1 cellular context compared by ENCODE assay signal in the genomic region with DNA sequence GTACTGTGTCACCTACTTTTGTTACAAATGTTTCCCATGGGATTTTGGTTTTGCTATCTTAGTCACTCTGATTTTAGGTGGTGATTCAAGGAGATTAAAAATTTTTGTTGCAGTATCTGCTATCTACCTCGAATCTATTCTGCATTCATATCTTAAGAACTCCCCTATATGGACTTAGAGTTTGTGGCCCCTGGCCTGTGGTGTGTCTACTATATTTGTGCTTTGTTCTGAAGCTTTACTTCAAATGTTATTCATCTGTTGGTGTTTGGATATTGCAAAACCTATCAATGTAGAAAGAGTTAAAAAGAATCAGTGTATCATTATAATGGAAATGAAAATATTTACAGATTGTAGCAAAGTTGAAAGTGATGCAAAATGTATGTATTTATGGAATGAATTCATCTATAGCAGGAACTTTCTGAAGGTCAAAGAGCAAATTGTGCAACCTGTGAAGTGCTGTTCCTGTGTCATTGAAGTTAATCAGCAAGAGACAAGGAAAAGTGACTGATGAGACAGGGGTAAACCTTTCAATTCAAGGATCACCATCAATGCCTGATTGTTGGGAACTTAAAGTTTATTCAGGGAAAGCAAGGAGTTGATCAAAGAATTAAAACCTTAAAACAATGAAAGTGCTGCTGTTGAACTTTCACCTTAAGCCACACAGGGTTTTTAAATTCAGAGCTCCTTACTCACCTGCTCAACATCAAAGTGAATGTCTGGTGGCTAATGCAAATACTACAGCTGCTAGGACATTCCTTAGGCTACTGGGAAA.
TF ChIP-seq lines count a peak whose summit lies in the region.

No MANE protein-coding gene starts in this region.

TF ChIP-seq in HepG2, 621 proteins besides CTCF, POLR2A, EP300 and RAD21 (continued from another document):
- TF ChIP-seq, protein P1, sequence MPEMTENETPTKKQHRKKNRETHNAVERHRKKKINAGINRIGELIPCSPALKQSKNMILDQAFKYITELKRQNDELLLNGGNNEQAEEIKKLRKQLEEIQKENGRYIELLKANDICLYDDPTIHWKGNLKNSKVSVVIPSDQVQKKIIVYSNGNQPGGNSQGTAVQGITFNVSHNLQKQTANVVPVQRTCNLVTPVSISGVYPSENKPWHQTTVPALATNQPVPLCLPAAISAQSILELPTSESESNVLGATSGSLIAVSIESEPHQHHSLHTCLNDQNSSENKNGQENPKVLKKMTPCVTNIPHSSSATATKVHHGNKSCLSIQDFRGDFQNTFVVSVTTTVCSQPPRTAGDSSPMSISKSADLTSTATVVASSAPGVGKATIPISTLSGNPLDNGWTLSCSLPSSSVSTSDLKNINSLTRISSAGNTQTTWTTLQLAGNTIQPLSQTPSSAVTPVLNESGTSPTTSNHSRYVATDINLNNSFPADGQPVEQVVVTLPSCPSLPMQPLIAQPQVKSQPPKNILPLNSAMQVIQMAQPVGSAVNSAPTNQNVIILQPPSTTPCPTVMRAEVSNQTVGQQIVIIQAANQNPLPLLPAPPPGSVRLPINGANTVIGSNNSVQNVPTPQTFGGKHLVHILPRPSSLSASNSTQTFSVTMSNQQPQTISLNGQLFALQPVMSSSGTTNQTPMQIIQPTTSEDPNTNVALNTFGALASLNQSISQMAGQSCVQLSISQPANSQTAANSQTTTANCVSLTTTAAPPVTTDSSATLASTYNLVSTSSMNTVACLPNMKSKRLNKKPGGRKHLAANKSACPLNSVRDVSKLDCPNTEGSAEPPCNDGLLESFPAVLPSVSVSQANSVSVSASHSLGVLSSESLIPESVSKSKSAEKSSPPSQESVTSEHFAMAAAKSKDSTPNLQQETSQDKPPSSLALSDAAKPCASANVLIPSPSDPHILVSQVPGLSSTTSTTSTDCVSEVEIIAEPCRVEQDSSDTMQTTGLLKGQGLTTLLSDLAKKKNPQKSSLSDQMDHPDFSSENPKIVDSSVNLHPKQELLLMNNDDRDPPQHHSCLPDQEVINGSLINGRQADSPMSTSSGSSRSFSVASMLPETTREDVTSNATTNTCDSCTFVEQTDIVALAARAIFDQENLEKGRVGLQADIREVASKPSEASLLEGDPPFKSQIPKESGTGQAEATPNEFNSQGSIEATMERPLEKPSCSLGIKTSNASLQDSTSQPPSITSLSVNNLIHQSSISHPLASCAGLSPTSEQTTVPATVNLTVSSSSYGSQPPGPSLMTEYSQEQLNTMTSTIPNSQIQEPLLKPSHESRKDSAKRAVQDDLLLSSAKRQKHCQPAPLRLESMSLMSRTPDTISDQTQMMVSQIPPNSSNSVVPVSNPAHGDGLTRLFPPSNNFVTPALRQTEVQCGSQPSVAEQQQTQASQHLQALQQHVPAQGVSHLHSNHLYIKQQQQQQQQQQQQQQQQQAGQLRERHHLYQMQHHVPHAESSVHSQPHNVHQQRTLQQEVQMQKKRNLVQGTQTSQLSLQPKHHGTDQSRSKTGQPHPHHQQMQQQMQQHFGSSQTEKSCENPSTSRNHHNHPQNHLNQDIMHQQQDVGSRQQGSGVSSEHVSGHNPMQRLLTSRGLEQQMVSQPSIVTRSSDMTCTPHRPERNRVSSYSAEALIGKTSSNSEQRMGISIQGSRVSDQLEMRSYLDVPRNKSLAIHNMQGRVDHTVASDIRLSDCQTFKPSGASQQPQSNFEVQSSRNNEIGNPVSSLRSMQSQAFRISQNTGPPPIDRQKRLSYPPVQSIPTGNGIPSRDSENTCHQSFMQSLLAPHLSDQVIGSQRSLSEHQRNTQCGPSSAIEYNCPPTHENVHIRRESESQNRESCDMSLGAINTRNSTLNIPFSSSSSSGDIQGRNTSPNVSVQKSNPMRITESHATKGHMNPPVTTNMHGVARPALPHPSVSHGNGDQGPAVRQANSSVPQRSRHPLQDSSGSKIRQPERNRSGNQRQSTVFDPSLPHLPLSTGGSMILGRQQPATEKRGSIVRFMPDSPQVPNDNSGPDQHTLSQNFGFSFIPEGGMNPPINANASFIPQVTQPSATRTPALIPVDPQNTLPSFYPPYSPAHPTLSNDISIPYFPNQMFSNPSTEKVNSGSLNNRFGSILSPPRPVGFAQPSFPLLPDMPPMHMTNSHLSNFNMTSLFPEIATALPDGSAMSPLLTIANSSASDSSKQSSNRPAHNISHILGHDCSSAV (CRISPR knock-in tag; IDR thresholded peaks at IDR 0.05; ENCODE audit: borderline replicate concordance): no peak
- TF ChIP-seq GTF3A (CRISPR knock-in tag; conservative IDR thresholded peaks at IDR 0.05): no peak
- TF ChIP-seq KLF13 (CRISPR knock-in tag; IDR thresholded peaks at IDR 0.05): no peak
- TF ChIP-seq ZNF883 (CRISPR knock-in tag; IDR thresholded peaks at IDR 0.05; ENCODE audit: not compliant biosample characterization): no peak
- TF ChIP-seq ARNT2 (CRISPR knock-in tag; IDR thresholded peaks at IDR 0.05; ENCODE audit: low read depth): no peak
- peak; percentile 96 for TF ChIP-seq CEBPB (IDR thresholded peaks at IDR 0.05; ENCODE audit: borderline replicate concordance, low read depth, low read length)
- TF ChIP-seq PAWR (CRISPR knock-in tag; IDR thresholded peaks at IDR 0.05; ENCODE audit: borderline replicate concordance): no peak
- TF ChIP-seq ELF3 (CRISPR knock-in tag; IDR thresholded peaks at IDR 0.05): peak; percentile 74
- no peak for TF ChIP-seq NFYC (CRISPR knock-in tag; IDR thresholded peaks at IDR 0.05)
- no peak for TF ChIP-seq ZNF143 (CRISPR knock-in tag; IDR thresholded peaks at IDR 0.05)
- TF ChIP-seq ZNF678 (CRISPR knock-in tag; IDR thresholded peaks at IDR 0.05): no peak
- no peak for TF ChIP-seq ZZZ3 (CRISPR knock-in tag; IDR thresholded peaks at IDR 0.05; ENCODE audit: borderline replicate concordance)
- no peak for TF ChIP-seq SMARCE1 (IDR thresholded peaks at IDR 0.05; ENCODE audit: borderline replicate concordance)
- TF ChIP-seq, protein P2, sequence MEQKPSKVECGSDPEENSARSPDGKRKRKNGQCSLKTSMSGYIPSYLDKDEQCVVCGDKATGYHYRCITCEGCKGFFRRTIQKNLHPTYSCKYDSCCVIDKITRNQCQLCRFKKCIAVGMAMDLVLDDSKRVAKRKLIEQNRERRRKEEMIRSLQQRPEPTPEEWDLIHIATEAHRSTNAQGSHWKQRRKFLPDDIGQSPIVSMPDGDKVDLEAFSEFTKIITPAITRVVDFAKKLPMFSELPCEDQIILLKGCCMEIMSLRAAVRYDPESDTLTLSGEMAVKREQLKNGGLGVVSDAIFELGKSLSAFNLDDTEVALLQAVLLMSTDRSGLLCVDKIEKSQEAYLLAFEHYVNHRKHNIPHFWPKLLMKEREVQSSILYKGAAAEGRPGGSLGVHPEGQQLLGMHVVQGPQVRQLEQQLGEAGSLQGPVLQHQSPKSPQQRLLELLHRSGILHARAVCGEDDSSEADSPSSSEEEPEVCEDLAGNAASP (CRISPR knock-in tag; IDR thresholded peaks at IDR 0.05; ENCODE audit: borderline replicate concordance): peak; percentile 70; the same call in 1 of the 2 replicates
- no peak for TF ChIP-seq NAIF1 (CRISPR knock-in tag; IDR thresholded peaks at IDR 0.05; ENCODE audit: borderline replicate concordance)
- TF ChIP-seq ZIK1 (CRISPR knock-in tag; IDR thresholded peaks at IDR 0.05; ENCODE audit: borderline replicate concordance, low read depth): no peak
- no peak for TF ChIP-seq ZNF160 (CRISPR knock-in tag; IDR thresholded peaks at IDR 0.05)
- TF ChIP-seq ZEB1 (IDR thresholded peaks at IDR 0.05; ENCODE audit: insufficient replicate concordance, low read depth): no peak
- no peak for TF ChIP-seq SRSF9 (IDR thresholded peaks at IDR 0.05; ENCODE audit: borderline replicate concordance, insufficient read depth, low read depth, low read length, poor library complexity, severe bottlenecking)
- peak; percentile 53; the same call in 1 of the 2 replicates for TF ChIP-seq ETV5 (CRISPR knock-in tag; IDR thresholded peaks at IDR 0.05; ENCODE audit: borderline replicate concordance)
- TF ChIP-seq TEAD2 (CRISPR knock-in tag; IDR thresholded peaks at IDR 0.05): no peak
- no peak; the same call in 1 of the 2 replicates for TF ChIP-seq RXRA (CRISPR knock-in tag; IDR thresholded peaks at IDR 0.05)
- TF ChIP-seq ZNF780A (CRISPR knock-in tag; IDR thresholded peaks at IDR 0.05): 0 out of 2 replicates have a peak, but pooled peaks have one; percentile 18
- no peak for TF ChIP-seq ZNF605 (CRISPR knock-in tag; IDR thresholded peaks at IDR 0.05)
TF ChIP-seq in HepG2: peak in this region for 93.
